Comparison of ENCODE assay signal across 8 cellular contexts in the genomic region with DNA sequence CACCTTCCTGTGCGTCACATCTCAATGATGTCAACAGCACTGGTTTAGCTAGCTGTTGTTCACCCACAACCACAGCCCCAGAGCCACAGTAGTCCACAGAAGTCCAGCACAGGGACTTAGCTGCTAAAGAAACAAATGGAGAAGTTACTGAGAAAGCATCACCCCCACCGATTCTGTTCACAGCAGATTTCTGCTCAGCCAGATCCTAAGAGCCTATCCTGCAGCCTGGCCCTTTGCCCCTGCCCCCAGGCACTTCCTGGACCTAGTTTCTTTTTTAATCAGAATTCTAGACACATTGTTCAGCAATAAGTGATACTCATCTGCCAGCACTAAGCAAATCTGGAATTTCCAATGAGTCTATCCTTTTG. TPM values are rescaled to one million over a fixed set of nuclear protein-coding genes. Genes with fewer than 3 reads are reported as not detected.
DNase-seq lines count a peak whose midpoint lies in the region; ATAC-seq, FAIRE-seq and TF ChIP-seq lines count a peak whose summit lies in the region.

No MANE protein-coding gene starts in this region.

- H3K9me3 ChIP-seq in SJSA1 (replicated peaks) = no peaks in the 10 kb centered on the region
- H3K9me3 ChIP-seq in kidney (ENCODE audit: control insufficient read depth in 1 of 2, low read length in 2 of 2) = no peaks in the 10 kb centered on the region

- H3K27ac ChIP-seq in SJSA1 = peak overlapping the region; percentile 57
- peak overlapping the region; percentile 67 for H3K27ac ChIP-seq in angular gyrus (ENCODE audit: low read depth, low read length)
- H3K27ac ChIP-seq in kidney (ENCODE audit: low read depth in 2 of 2, low read length in 2 of 2) = peak overlapping the region; percentile 91 to 99

- H3K4me3 ChIP-seq in GM12864 (ENCODE audit: low read depth, low read length) = peak overlapping the region; percentile 24; the same call in 1 of the 2 replicates
- H3K4me3 ChIP-seq in SJSA1 = no peak overlapping the region
- H3K4me3 ChIP-seq in kidney (ENCODE audit: low read length in 2 of 2) = peak overlapping the region in 1 of 2 donors; percentile 6

- H3K36me3 ChIP-seq in SJSA1 (no peaks in the 10 kb centered on the region), kidney (ENCODE audit: control insufficient read depth in 1 of 2, insufficient read depth in 2 of 2, low read length in 2 of 2) (no peaks in the 10 kb centered on the region)

- no peak for FAIRE-seq in kidney (lab: Jason Lieb, UNC)

- no peak for DNase-seq in GM12864 (ENCODE audit: low read depth)
- peak; percentile 35 to 47 for DNase-seq in SJSA1 (ENCODE audit: low read depth in 1 of 2, low spot score in 2 of 2)
- DNase-seq in kidney = no peak
- peak; percentile 57 for DNase-seq in stimulated activated CD4-positive, alpha-beta T cell treated with anti-CD3 and anti-CD28 coated beads, Interleukin-2, amount 100 ng/mL, for 4 hours (ENCODE audit: low read depth)
- no peak for DNase-seq in DMS53 (lab: John Stamatoyannopoulos, UW)
- DNase-seq in NCI-H2196 treated with DMSO at 0.1 percent for 48 hours (lab: John Stamatoyannopoulos, UW; ENCODE audit: unreplicated experiment) = no peak

- ATAC-seq in HG02885 (IDR thresholded peaks at IDR 0.05; ENCODE audit: poor library complexity, unreplicated experiment) = peak; percentile 33

- no peak for TF ChIP-seq CTCF in GM12864 (IDR thresholded peaks at IDR 0.05; ENCODE audit: low read depth, low read length, missing control alignments)
- no peak for TF ChIP-seq CTCF in kidney (IDR thresholded peaks at IDR 0.05; ENCODE audit: borderline replicate concordance, extremely low read depth, insufficient read depth)

- H3K9ac ChIP-seq in kidney (ENCODE audit: low read length in 2 of 2) = peak overlapping the region; percentile 8 to 47

- intact Hi-C loops in kidney (cut with DNase I) = no loop called here

- peaks cover 40% of the 10 kb centered on the region for H3K4me1 ChIP-seq in SJSA1 (replicated peaks)
- H3K4me1 ChIP-seq in kidney (ENCODE audit: control insufficient read depth in 1 of 2, insufficient read depth in 1 of 2, low read depth in 1 of 2, low read length in 2 of 2) = peaks cover 71 to 88% of the 10 kb centered on the region in 2 donors

- H3K27me3 ChIP-seq in SJSA1 (replicated peaks) = no peaks in the 10 kb centered on the region

RNA-seq across cellular contexts. Expression of a gene that starts 7.4 kb away (rescaled TPM):
- total RNA-seq in SJSA1 (2014; rRNA removed; shearing (Covaris generic)) = 2.6 and 4.7 TPM in 2 replicates
- total RNA-seq in kidney = 163 TPM
- polyA plus RNA-seq in kidney (ENCODE audit: insufficient read depth, low read depth, low replicate concordance) = 33.0 TPM

Comparison
In these comparisons a context has a peak if more than half of its experiments do, and no peak if none do; other contexts are left out.
1. DNase-seq: peak in SJSA1 (2 of 2) and stimulated activated CD4-positive, alpha-beta T cell treated with anti-CD3 and anti-CD28 coated beads, Interleukin-2, amount 100 ng/mL, for 4 hours (single experiment); none in GM12864 (single experiment), kidney (single experiment), DMS53 (single experiment) and NCI-H2196 treated with DMSO at 0.1 percent for 48 hours (single experiment).
2. RNA of a gene that starts 7.4 kb away (total RNA-seq): 163 TPM in kidney (single experiment); 2.6 to 4.7 TPM in SJSA1; every median in the first group is over 10 times any median in the second.
3. Peak in every context shown above with its lines, with median percentiles within 50 percentile points of each other: H3K27ac ChIP-seq.